ENCODE assay signal across 12 cellular contexts in the genomic region with DNA sequence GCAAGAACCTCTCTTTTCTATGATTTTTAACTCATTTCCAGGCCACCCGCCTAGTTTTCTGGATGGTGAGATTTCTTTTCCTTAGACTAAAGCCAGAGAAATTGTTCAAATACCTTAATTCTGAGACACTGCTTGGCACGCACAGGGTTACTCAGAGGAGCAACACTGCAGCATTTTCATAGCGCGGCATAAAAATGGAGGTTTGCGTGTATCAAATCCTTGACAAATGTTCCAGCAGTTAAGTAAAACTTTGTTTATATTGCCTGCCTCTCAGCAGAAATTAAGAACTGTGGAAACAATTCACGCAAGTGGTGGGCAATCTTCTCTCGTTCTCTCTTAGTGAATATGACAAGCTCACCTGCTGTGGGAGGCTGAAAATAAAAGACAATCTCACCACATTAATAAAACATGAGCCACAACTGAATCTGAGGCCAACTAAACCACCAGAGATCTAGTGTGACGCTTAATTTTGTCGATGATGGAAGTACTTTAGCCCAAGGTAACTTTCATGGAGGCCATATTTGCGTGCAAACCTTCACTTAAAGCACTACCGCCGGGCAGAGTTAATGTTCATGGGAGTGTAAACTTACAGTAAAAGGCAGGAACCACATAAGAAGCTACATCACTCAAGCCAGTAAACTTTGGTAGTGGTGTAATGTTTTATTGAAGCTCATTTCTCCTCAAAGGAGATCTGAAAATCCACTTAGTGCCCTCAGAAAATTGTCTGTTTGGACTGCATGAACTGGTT.
DNase-seq lines count a peak whose midpoint lies in the region; ATAC-seq and TF ChIP-seq lines count a peak whose summit lies in the region.
"Had no signal": no experiment of that assay in that cellular context is flagged by ENCODE, and none has a peak within 500 bp of the region (broad histone marks: within the 10 kb centered on the region; RNA-seq: fewer than 3 reads in every experiment).

No MANE protein-coding gene starts in this region.

- no peak for TF ChIP-seq POLR2A in IMR-90 (IDR thresholded peaks at IDR 0.05; ENCODE audit: low read depth, low read length)

- H3K4me1 ChIP-seq in ACC112 (ENCODE audit: control insufficient read depth, insufficient read depth, low read length, unreplicated experiment) (peaks cover 33% of the 10 kb centered on the region), IMR-90 (ENCODE audit: control insufficient read depth, insufficient read depth, low read length) (no peaks in the 10 kb centered on the region; the same call in 1 of the 2 replicates), mesenchymal stem cell (ENCODE audit: control insufficient read depth, insufficient read depth, low read depth, low read length) (peaks cover 7% of the 10 kb centered on the region), colonic mucosa (no peaks in the 10 kb centered on the region)
- H3K4me1 ChIP-seq: BLaER1 treated with 17β-estradiol and CSF1 and Interleukin-3, amounts not matched to agents 10 nM and 100 nM had no signal

- no peak for TF ChIP-seq CTCF in IMR-90 (conservative IDR thresholded peaks at IDR 0.05; ENCODE audit: low read depth, low read length)
- TF ChIP-seq CTCF in colonic mucosa (IDR thresholded peaks at IDR 0.05) = no peak

- H3K14ac ChIP-seq in IMR-90 (replicated peaks; ENCODE audit: low read depth, low read length) = peak overlapping the region; percentile 25; the same call in 1 of the 2 replicates
- no peak overlapping the region for H3K14ac ChIP-seq in mesenchymal stem cell (ENCODE audit: low read length in 2 of 2)

- H3K9me1 ChIP-seq in IMR-90 (ENCODE audit: insufficient read depth, low read length) = no peaks in the 10 kb centered on the region

- intact Hi-C loops in IMR-90 (cut with micrococcal nuclease) = no loop called here
- intact Hi-C loops in colonic mucosa (cut with DNase I) = no loop called here

- H3K9ac ChIP-seq in IMR-90 (ENCODE audit: low read depth, low read length) = no peak overlapping the region
- peak overlapping the region; percentile 48 for H3K9ac ChIP-seq in mesenchymal stem cell (ENCODE audit: low read length)
- H3K9ac ChIP-seq in colonic mucosa (ENCODE audit: low read depth in 2 of 2, low read length in 2 of 2) = no peak overlapping the region
- H3K9ac ChIP-seq: BLaER1 treated with 17β-estradiol and CSF1 and Interleukin-3, amounts not matched to agents 10 nM and 100 nM had no signal

- peak overlapping the region; percentile 63 for H3K4me3 ChIP-seq in ACC112 (ENCODE audit: low read depth, low read length)
- no peak overlapping the region for H3K4me3 ChIP-seq in IMR-90 (ENCODE audit: insufficient read depth, low read depth, low read length)
- no peak overlapping the region for H3K4me3 ChIP-seq in mesenchymal stem cell (ENCODE audit: insufficient read depth in 1 of 2, low read depth in 1 of 2, low read length in 2 of 2)
- H3K4me3 ChIP-seq in colonic mucosa = no peak overlapping the region
- H3K4me3 ChIP-seq: BLaER1 treated with 17β-estradiol and CSF1 and Interleukin-3, amounts not matched to agents 10 nM and 100 nM; stomach had no signal

- dilution Hi-C loops in IMR-90 (cut with HindIII; ENCODE audit: low sequenced_read_pairs, unreplicated experiment) = no loop called here

- H2BK15ac ChIP-seq in IMR-90 (ENCODE audit: low read depth, low read length) (peak overlapping the region; percentile 28; the same call in 1 of the 3 replicates), mesenchymal stem cell (ENCODE audit: low read depth, poor library complexity, severe bottlenecking) (peak overlapping the region; percentile 52)

- peak overlapping the region in 1 of 2 experiments; percentile 23 for H2BK12ac ChIP-seq in mesenchymal stem cell (ENCODE audit: low read length in 2 of 2)

- no peaks in the 10 kb centered on the region for H4K20me1 ChIP-seq in IMR-90 (ENCODE audit: insufficient read depth, low read length)
- H4K20me1 ChIP-seq: BLaER1 treated with 17β-estradiol and CSF1 and Interleukin-3, amounts not matched to agents 10 nM and 100 nM had no signal

- H2BK120ac ChIP-seq in IMR-90 (ENCODE audit: low read depth, low read length) (peak overlapping the region; percentile 53), mesenchymal stem cell (ENCODE audit: low read depth, low read length) (no peak overlapping the region)

- peak; percentile 73 for DNase-seq in IMR-90
- peak; percentile 90 for DNase-seq in amniotic stem cell (lab: John Stamatoyannopoulos, UW)
- peak; percentile 83 for DNase-seq in mesenchymal stem cell
- DNase-seq in stimulated activated CD4-positive, alpha-beta T cell treated with anti-CD3 and anti-CD28 coated beads, Interleukin-2, amount 100 ng/mL, for 24 hours = no peak
- DNase-seq in NCI-H1048 (lab: John Stamatoyannopoulos, UW) = no peak
- no peak for DNase-seq in colonic mucosa
- no peak for DNase-seq in NOMO-1 (lab: John Stamatoyannopoulos, UW; ENCODE audit: unreplicated experiment in 2 of 2)
- DNase-seq: activated CD4-positive, alpha-beta T cell treated with anti-CD3 and anti-CD28 coated beads, Interleukin-2, amount 10 ng/mL, durations not matched to agents 7 days and 5 days; stimulated activated CD4-positive, alpha-beta T cell treated with anti-CD3 and anti-CD28 coated beads, Interleukin-2, amount 100 ng/mL, for 48 hours; stomach had no signal

- CTCF ChIA-PET in IMR-90 (lab: Yijun Ruan, JAX) = no interaction called here

- no peak for TF ChIP-seq RAD21 in IMR-90 (IDR thresholded peaks at IDR 0.05; ENCODE audit: low read length)

- BruUV-seq in IMR-90 (replicated peaks; lab: Mats Ljungman, UMichigan) = no TSS peak

- no peaks in the 10 kb centered on the region for H3K79me2 ChIP-seq in ACC112 (ENCODE audit: control insufficient read depth, insufficient read depth, low read length, unreplicated experiment)

- H3K27me3 ChIP-seq in ACC112 (ENCODE audit: insufficient read depth, low read length) = no peaks in the 10 kb centered on the region
- no peaks in the 10 kb centered on the region for H3K27me3 ChIP-seq in IMR-90 (ENCODE audit: control insufficient read depth, insufficient read depth, low read length)
- H3K27me3 ChIP-seq in mesenchymal stem cell (ENCODE audit: control insufficient read depth in 1 of 2, insufficient read depth in 1 of 2, low read length in 2 of 2) = no peaks in the 10 kb centered on the region
- H3K27me3 ChIP-seq in colonic mucosa = no peaks in the 10 kb centered on the region
- H3K27me3 ChIP-seq: BLaER1 treated with 17β-estradiol and CSF1 and Interleukin-3, amounts not matched to agents 10 nM and 100 nM; stomach had no signal

- WGBS in IMR-90 (ENCODE audit: extremely low coverage in 2 of 2, insufficient read length in 1 of 2), 2 experiments = 34% methylated on average over 4 of the region's 12 CpGs; no CpG with 5 or more reads in 1 of the 2 experiments
- 71% methylated on average over 10 of the region's 12 CpGs for WGBS in mesenchymal stem cell

- no peak overlapping the region for H2AK9ac ChIP-seq in IMR-90 (replicated peaks; ENCODE audit: low read depth, low read length, poor library complexity)

- H2AFZ ChIP-seq in ACC112 (ENCODE audit: low read length, unreplicated experiment) = peak overlapping the region; percentile 83
- no peak overlapping the region for H2AFZ ChIP-seq in IMR-90 (replicated peaks; ENCODE audit: low read length, poor library complexity)
- no peak overlapping the region for H2AFZ ChIP-seq in mesenchymal stem cell (ENCODE audit: low read depth, low read length)

- H3K79me1 ChIP-seq in IMR-90 (ENCODE audit: low read depth in 1 of 2, low read length in 2 of 2) = no peaks in the 10 kb centered on the region
- H3K79me1 ChIP-seq in mesenchymal stem cell (replicated peaks; ENCODE audit: low read length, poor library complexity, severe bottlenecking) = no peaks in the 10 kb centered on the region

- peak overlapping the region; percentile 59 for H3K4ac ChIP-seq in IMR-90 (ENCODE audit: low read depth, low read length)
- H3K4ac ChIP-seq in mesenchymal stem cell (ENCODE audit: low read depth in 1 of 2, low read length in 2 of 2) = no peak overlapping the region

- peak overlapping the region; percentile 80; the same call in 1 of the 2 replicates for H4K5ac ChIP-seq in IMR-90 (ENCODE audit: low read depth, low read length)

- H2BK5ac ChIP-seq in IMR-90 (ENCODE audit: low read depth, low read length, poor library complexity, severe bottlenecking) (peak overlapping the region; percentile 84), mesenchymal stem cell (ENCODE audit: low read depth, low read length, poor library complexity, severe bottlenecking) (peak overlapping the region; percentile 99)

- peak overlapping the region; percentile 42; the same call in 1 of the 2 replicates for H3K4me2 ChIP-seq in IMR-90 (ENCODE audit: low read depth, low read length)
- peak overlapping the region; percentile 65 for H3K4me2 ChIP-seq in mesenchymal stem cell (ENCODE audit: low read length, poor library complexity, severe bottlenecking)
- H3K4me2 ChIP-seq: BLaER1 treated with 17β-estradiol and CSF1 and Interleukin-3, amounts not matched to agents 10 nM and 100 nM had no signal

- H4K91ac ChIP-seq in IMR-90 (ENCODE audit: insufficient read depth, low read depth, low read length) (peak overlapping the region; percentile 51), mesenchymal stem cell (ENCODE audit: low read length) (no peak overlapping the region)

- in situ Hi-C loops in IMR-90 (cut with MboI; ENCODE audit: low sequenced_read_pairs) = no loop called here

- no peak overlapping the region for H2AK5ac ChIP-seq in IMR-90 (ENCODE audit: low read depth, low read length)
- peak overlapping the region; percentile 27 for H2AK5ac ChIP-seq in mesenchymal stem cell (ENCODE audit: low read length, severe bottlenecking)

- peak overlapping the region; percentile 30 for H2BK20ac ChIP-seq in IMR-90 (ENCODE audit: low read depth, low read length)

- POLR2A ChIA-PET in IMR-90 (lab: Charles Lee; ENCODE audit: unreplicated experiment) = no interaction called here

- no peaks in the 10 kb centered on the region for H3K36me3 ChIP-seq in ACC112 (ENCODE audit: insufficient read depth, low read length)
- no peaks in the 10 kb centered on the region for H3K36me3 ChIP-seq in IMR-90 (ENCODE audit: control insufficient read depth, insufficient read depth, low read length)
- H3K36me3 ChIP-seq in mesenchymal stem cell (ENCODE audit: control insufficient read depth in 1 of 2, insufficient read depth in 2 of 2, low read depth in 1 of 2, low read length in 2 of 2) = no peaks in the 10 kb centered on the region
- no peaks in the 10 kb centered on the region for H3K36me3 ChIP-seq in colonic mucosa
- H3K36me3 ChIP-seq: BLaER1 treated with 17β-estradiol and CSF1 and Interleukin-3, amounts not matched to agents 10 nM and 100 nM; stomach had no signal

- H3K56ac ChIP-seq in IMR-90 (ENCODE audit: extremely low read depth, insufficient read depth, low read length) = peak overlapping the region; percentile 52; the same call in 1 of the 2 replicates

- H4K8ac ChIP-seq in IMR-90 (ENCODE audit: low read depth in 2 of 2, low read length in 2 of 2) = peak overlapping the region; percentile 72 to 74
- H4K8ac ChIP-seq in mesenchymal stem cell (ENCODE audit: low read length) = no peak overlapping the region

- H3K18ac ChIP-seq in IMR-90 (ENCODE audit: low read depth, low read length) (peak overlapping the region; percentile 89; the same call in 1 of the 2 replicates), mesenchymal stem cell (ENCODE audit: low read depth in 1 of 2, low read length in 2 of 2) (peak overlapping the region in 1 of 2 experiments; percentile 17)

- no peaks in the 10 kb centered on the region for H3K9me3 ChIP-seq in IMR-90 (ENCODE audit: control insufficient read depth, insufficient read depth, low read length)
- H3K9me3 ChIP-seq in mesenchymal stem cell (ENCODE audit: control insufficient read depth, low read length) = no peaks in the 10 kb centered on the region
- no peaks in the 10 kb centered on the region for H3K9me3 ChIP-seq in colonic mucosa

- H3K23ac ChIP-seq in IMR-90 (ENCODE audit: low read depth, low read length) (no peak overlapping the region), mesenchymal stem cell (ENCODE audit: low read length in 2 of 2) (no peak overlapping the region)

- H3K27ac ChIP-seq in ACC112 (ENCODE audit: low read depth, low read length) (peak overlapping the region; percentile 97), IMR-90 (ENCODE audit: insufficient read depth, low read length) (peak overlapping the region; percentile 47), mesenchymal stem cell (ENCODE audit: low read length, poor library complexity, severe bottlenecking) (peak overlapping the region; percentile 100), colonic mucosa (no peak overlapping the region)
- H3K27ac ChIP-seq: BLaER1 treated with 17β-estradiol and CSF1 and Interleukin-3, amounts not matched to agents 10 nM and 100 nM; stomach had no signal

- peak; percentile 48; the same call in 1 of the 2 replicates for ATAC-seq in IMR-90 (ENCODE audit: low read depth)

Comparison
In these comparisons a context has a peak if more than half of its experiments do, and no peak if none do; other contexts are left out.
1. DNase-seq: peak in IMR-90 (single experiment), amniotic stem cell (single experiment) and mesenchymal stem cell (single experiment); none in stimulated activated CD4-positive, alpha-beta T cell treated with anti-CD3 and anti-CD28 coated beads, Interleukin-2, amount 100 ng/mL, for 24 hours (0 of 2), NCI-H1048 (single experiment), colonic mucosa (single experiment) and NOMO-1 (0 of 2).